ENCODE assay signal across 1 cellular context in genomic region chr17:43398724-43399595, GRCh38.
TF ChIP-seq lines count a peak whose summit lies in the region.

TSS of gene ARL4D (plus strand) at chr17:43398993. CDS start at chr17:43399733, 740 bp downstream.

TF ChIP-seq in HCT116, 20 proteins besides CTCF, POLR2A, EP300 and RAD21 (continued from another document):
- TF ChIP-seq REST (IDR thresholded peaks at IDR 0.05; ENCODE audit: low read depth) (no peak), ZNF274 (IDR thresholded peaks at IDR 0.05; ENCODE audit: low read depth, low read length) (no peak), SP1 (IDR thresholded peaks at IDR 0.05; ENCODE audit: low read depth) (peak; percentile 50), POLR2AphosphoS5 (IDR thresholded peaks at IDR 0.05; ENCODE audit: low read depth, low read length) (peak; percentile 99), CBX3 (IDR thresholded peaks at IDR 0.05; ENCODE audit: low read depth) (0 out of 2 replicates have a peak, but pooled peaks have one; percentile 26), ZFX (IDR thresholded peaks at IDR 0.05) (no peak), JUND (IDR thresholded peaks at IDR 0.05) (no peak)
